21 cellular contexts compared by ENCODE assay signal in the genomic region with DNA sequence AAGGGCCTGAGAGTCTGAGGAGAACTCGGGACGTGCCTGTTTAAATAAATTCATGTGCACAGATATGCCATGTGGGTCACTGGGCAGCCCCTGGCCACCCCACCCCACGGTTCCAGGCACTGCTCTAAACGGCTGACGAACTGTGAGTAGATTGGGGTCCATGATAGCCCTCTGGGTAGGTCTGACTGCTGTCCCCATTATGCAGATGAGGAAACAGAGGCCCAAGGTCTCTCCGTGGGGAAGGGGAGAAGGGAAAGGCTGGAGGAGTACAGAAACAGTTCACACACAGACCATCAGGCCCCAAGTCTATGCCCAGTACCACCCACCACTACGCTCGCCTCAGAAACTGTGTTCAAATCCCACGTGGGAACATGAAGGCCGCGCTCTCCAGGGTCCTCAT. TPM values are rescaled to one million over a fixed set of nuclear protein-coding genes. Genes with fewer than 3 reads are reported as not detected.
DNase-seq lines count a peak whose midpoint lies in the region; ATAC-seq and TF ChIP-seq lines count a peak whose summit lies in the region.
"Had no signal": no experiment of that assay in that cellular context is flagged by ENCODE, and none has a peak within 500 bp of the region (broad histone marks: within the 10 kb centered on the region; RNA-seq: fewer than 3 reads in every experiment).

No MANE protein-coding gene starts in this region.

- H2BK15ac ChIP-seq in neuronal stem cell (ENCODE audit: low read length) = no peak overlapping the region

- H3K14ac ChIP-seq in neuronal stem cell (ENCODE audit: low read length) = no peak overlapping the region

- H4K8ac ChIP-seq in neuronal stem cell (ENCODE audit: low read depth, low read length) = no peak overlapping the region

- peak overlapping the region; percentile 82 to 100 (median 98) for H3K4me2 ChIP-seq in BLaER1 treated with 17β-estradiol and CSF1 and Interleukin-3, amounts not matched to agents 10 nM and 100 nM
- no peak overlapping the region for H3K4me2 ChIP-seq in neuronal stem cell (ENCODE audit: insufficient read depth, low read length, poor library complexity, severe bottlenecking)

- H3K79me1 ChIP-seq in neuronal stem cell (ENCODE audit: low read depth, low read length) = peaks cover 44% of the 10 kb centered on the region

- H3K27me3 ChIP-seq in BLaER1 treated with 17β-estradiol and CSF1 and Interleukin-3, amounts not matched to agents 10 nM and 100 nM = no peaks in the 10 kb centered on the region
- H3K27me3 ChIP-seq in HUES6 (ENCODE audit: control insufficient read depth, insufficient read depth, low read length) = no peaks in the 10 kb centered on the region
- no peaks in the 10 kb centered on the region for H3K27me3 ChIP-seq in esophagus muscularis mucosa
- H3K27me3 ChIP-seq in neuronal stem cell (ENCODE audit: control insufficient read depth in 3 of 3, insufficient read depth in 3 of 3, low read depth in 1 of 3, low read length in 3 of 3) = no peaks in the 10 kb centered on the region
- no peaks in the 10 kb centered on the region for H3K27me3 ChIP-seq in gastrocnemius medialis
- no peaks in the 10 kb centered on the region for H3K27me3 ChIP-seq in Peyer's patch

- H2AFZ ChIP-seq in neuronal stem cell (ENCODE audit: low read length) = no peak overlapping the region
- H2AFZ ChIP-seq: GM23248 had no signal

- peak overlapping the region in 9 of 11 experiments; percentile 2 to 79 (median 57); a peak in 11 of 22 replicates for H3K9ac ChIP-seq in BLaER1 treated with 17β-estradiol and CSF1 and Interleukin-3, amounts not matched to agents 10 nM and 100 nM
- H3K9ac ChIP-seq in HUES6 (ENCODE audit: low read length) = peak overlapping the region; percentile 35
- H3K9ac ChIP-seq in neuronal stem cell (ENCODE audit: low read depth, low read length, poor library complexity) = no peak overlapping the region
- H3K9ac ChIP-seq: GM23248 had no signal

- H3K23ac ChIP-seq in neuronal stem cell (ENCODE audit: low read depth, low read length, poor library complexity) = peak overlapping the region; percentile 46

- H4K20me1 ChIP-seq in BLaER1 treated with 17β-estradiol and CSF1 and Interleukin-3, amounts not matched to agents 10 nM and 100 nM = peaks cover 74 to 98% (median 95%) of the 10 kb centered on the region in 11 experiments

- no peak overlapping the region for H2AK5ac ChIP-seq in neuronal stem cell (ENCODE audit: low read depth, low read length)

- no peak overlapping the region for H3K4ac ChIP-seq in neuronal stem cell (ENCODE audit: low read length)

- no peak overlapping the region for H2BK120ac ChIP-seq in neuronal stem cell (ENCODE audit: low read depth, low read length)

- TF ChIP-seq POLR2A in esophagus muscularis mucosa (IDR thresholded peaks at IDR 0.05; ENCODE audit: low read depth) (no peak), GM18505 (IDR thresholded peaks at IDR 0.05; ENCODE audit: borderline replicate concordance, extremely low read depth, insufficient read depth, insufficient read length) (no peak), gastrocnemius medialis (IDR thresholded peaks at IDR 0.05) (no peak), Peyer's patch (IDR thresholded peaks at IDR 0.05) (no peak)

- TF ChIP-seq CTCF in esophagus muscularis mucosa (IDR thresholded peaks at IDR 0.05) (no peak), gastrocnemius medialis (IDR thresholded peaks at IDR 0.05 in 4 of 5, conservative IDR thresholded peaks at IDR 0.05 in 1 of 5) (no peak), Peyer's patch (IDR thresholded peaks at IDR 0.05) (no peak)

- 73% methylated on average over 11 of the region's 11 CpGs for WGBS in esophagus muscularis mucosa
- WGBS in neuronal stem cell (ENCODE audit: extremely low coverage in 2 of 2, insufficient read length in 2 of 2, insufficient replicate concordance in 1 of 2), 2 donors = no CpG with 5 or more reads among the region's 11 CpGs

- in situ Hi-C loops in gastrocnemius medialis (cut with MboI; ENCODE audit: low sequenced_read_pairs in 4 of 4) = no loop called here

- peaks cover 77 to 96% (median 93%) of the 10 kb centered on the region in 10 experiments for H3K4me1 ChIP-seq in BLaER1 treated with 17β-estradiol and CSF1 and Interleukin-3, amounts not matched to agents 10 nM and 100 nM
- H3K4me1 ChIP-seq in HUES6 (ENCODE audit: control insufficient read depth, insufficient read depth, low read length) (peaks cover 51% of the 10 kb centered on the region), esophagus muscularis mucosa (peaks cover 79 to 90% (median 87%) of the 10 kb centered on the region in 4 donors), neuronal stem cell (ENCODE audit: control insufficient read depth in 2 of 2, insufficient read depth in 1 of 2, low read depth in 1 of 2, low read length in 2 of 2) (peaks cover 20 to 35% of the 10 kb centered on the region in 2 donors), gastrocnemius medialis (peaks cover 51 to 57% of the 10 kb centered on the region in 2 donors), Peyer's patch (peaks cover 9 to 75% (median 26%) of the 10 kb centered on the region in 4 donors)

- no peak overlapping the region for H2BK5ac ChIP-seq in neuronal stem cell (ENCODE audit: low read length)

- no peak for TF ChIP-seq EP300 in esophagus muscularis mucosa (IDR thresholded peaks at IDR 0.05)

- no peak for ATAC-seq in GM18505 (IDR thresholded peaks at IDR 0.05; ENCODE audit: unreplicated experiment)
- no peak for ATAC-seq in gastrocnemius medialis
- ATAC-seq: activated T-cell treated with anti-CD3 and anti-CD28 coated beads, Interleukin-2, amount 50 U/mL, for 4 hours; T-cell had no signal

- peaks cover 10 to 37% (median 20%) of the 10 kb centered on the region in 11 experiments for H3K36me3 ChIP-seq in BLaER1 treated with 17β-estradiol and CSF1 and Interleukin-3, amounts not matched to agents 10 nM and 100 nM
- peaks cover 14% of the 10 kb centered on the region for H3K36me3 ChIP-seq in HUES6 (ENCODE audit: control insufficient read depth, insufficient read depth, low read length)
- peaks cover 2 to 19% (median 15%) of the 10 kb centered on the region in 4 donors for H3K36me3 ChIP-seq in esophagus muscularis mucosa
- peaks cover 10 to 37% of the 10 kb centered on the region in 2 donors for H3K36me3 ChIP-seq in neuronal stem cell (replicated peaks in 1 of 2; ENCODE audit: control insufficient read depth in 2 of 2, insufficient read depth in 2 of 2, low read length in 2 of 2)
- H3K36me3 ChIP-seq in gastrocnemius medialis = no peaks in the 10 kb centered on the region
- H3K36me3 ChIP-seq in Peyer's patch = peaks cover 0 to 16% (median 0%) of the 10 kb centered on the region in 3 donors

- peak overlapping the region in 7 of 11 experiments; percentile 15 to 82 (median 74); a peak in 10 of 22 replicates for H3K27ac ChIP-seq in BLaER1 treated with 17β-estradiol and CSF1 and Interleukin-3, amounts not matched to agents 10 nM and 100 nM
- H3K27ac ChIP-seq in HUES6 (ENCODE audit: low read depth, low read length) = no peak overlapping the region
- peak overlapping the region; percentile 81 to 87 (median 84) for H3K27ac ChIP-seq in esophagus muscularis mucosa (replicated peaks in 1 of 4)
- H3K27ac ChIP-seq in neuronal stem cell (replicated peaks; ENCODE audit: low read length) = peak overlapping the region; percentile 36
- H3K27ac ChIP-seq in gastrocnemius medialis = peak overlapping the region in 1 of 4 donors; percentile 23
- H3K27ac ChIP-seq in Peyer's patch = peak overlapping the region in 1 of 4 donors; percentile 4
- H3K27ac ChIP-seq: GM23248 had no signal

- peak overlapping the region; percentile 72 for H3K18ac ChIP-seq in neuronal stem cell (ENCODE audit: low read length)

- H4K91ac ChIP-seq in neuronal stem cell (ENCODE audit: low read depth, low read length, poor library complexity) = no peak overlapping the region

- peak overlapping the region in 3 of 10 experiments; percentile 3 to 34 (median 16); a peak in 4 of 20 replicates for H3K4me3 ChIP-seq in BLaER1 treated with 17β-estradiol and CSF1 and Interleukin-3, amounts not matched to agents 10 nM and 100 nM
- no peak overlapping the region for H3K4me3 ChIP-seq in HUES6 (ENCODE audit: low read depth, low read length)
- no peak overlapping the region for H3K4me3 ChIP-seq in esophagus muscularis mucosa
- no peak overlapping the region for H3K4me3 ChIP-seq in neuronal stem cell (ENCODE audit: low read length in 2 of 2)
- no peak overlapping the region for H3K4me3 ChIP-seq in gastrocnemius medialis
- no peak overlapping the region for H3K4me3 ChIP-seq in Peyer's patch
- H3K4me3 ChIP-seq: GM23248 had no signal

- peak overlapping the region; percentile 50 for H2BK12ac ChIP-seq in neuronal stem cell (ENCODE audit: low read length)

- no peak for DNase-seq in esophagus muscularis mucosa (ENCODE audit: extremely low spot score)
- no peak for DNase-seq in neuronal stem cell (ENCODE audit: low spot score)
- no peak for DNase-seq in gastrocnemius medialis
- no peak for DNase-seq in Peyer's patch
- no peak for DNase-seq in DMS79 (lab: John Stamatoyannopoulos, UW)
- DNase-seq: activated CD4-positive, alpha-beta T cell treated with anti-CD3 and anti-CD28 coated beads, Interleukin-2, amount 50 U/mL, for 48 hours; activated naive CD4-positive, alpha-beta T cell treated with anti-CD3 and anti-CD28 coated beads, Interleukin-2, amount 10 ng/mL, durations not matched to agents 7 days and 5 days; activated T-cell treated with anti-CD3 and anti-CD28 coated beads, Interleukin-2, amount 50 U/mL, for 4 hours; foreskin fibroblast; GM23248; kidney; NCI-H1417; NCI-H2171; NCI-H526 treated with DMSO at 0.1 percent for 48 hours; nucleus accumbens; retina; SHP77 treated with DMSO at 0.1 percent for 48 hours; T-cell had no signal

- intact Hi-C loops in esophagus muscularis mucosa (cut with DNase I) (no loop called here), gastrocnemius medialis (cut with DNase I; ENCODE audit: low total_unique reads) (loop anchor here (5.0 to 10.0 kb wide), 2 partner anchors 35 to 1688 kb away; partner anchors contain the start of gene ZNF444)

- H3K9me3 ChIP-seq in BLaER1 treated with 17β-estradiol and CSF1 and Interleukin-3, amounts not matched to agents 10 nM and 100 nM (replicated peaks in 1 of 11) = no peaks in the 10 kb centered on the region
- H3K9me3 ChIP-seq in HUES6 (ENCODE audit: control insufficient read depth, insufficient read depth, low read depth, low read length) (no peaks in the 10 kb centered on the region), esophagus muscularis mucosa (no peaks in the 10 kb centered on the region), neuronal stem cell (replicated peaks in 1 of 2; ENCODE audit: control insufficient read depth in 2 of 2, insufficient read depth in 1 of 2, low read depth in 1 of 2, low read length in 2 of 2) (peaks cover 2 to 3% of the 10 kb centered on the region in 2 donors), gastrocnemius medialis (no peaks in the 10 kb centered on the region), Peyer's patch (no peaks in the 10 kb centered on the region)

RNA-seq across cellular contexts. Expression of gene ZNF787, which starts 14.1 kb away (rescaled TPM):
- 10 to 100 TPM; 15.0 to 34.2 (median 28.4) TPM for total RNA-seq in esophagus muscularis mucosa
- polyA plus RNA-seq in neuronal stem cell (2013, experiment 1 of 2) = 37.4 TPM
- 36.2 TPM for polyA plus RNA-seq in neuronal stem cell (2013, experiment 2 of 2)
- total RNA-seq in gastrocnemius medialis = 10 to 100 TPM; 16.7 to 43.0 (median 26.5) TPM
- 10 to 100 TPM; 19.0 to 42.1 (median 26.9) TPM for total RNA-seq in Peyer's patch

RNA-seq across cellular contexts. Expression of gene ZNF444, which starts 34.1 kb away (rescaled TPM):
- total RNA-seq in esophagus muscularis mucosa (10 to 100 TPM; 32.0 to 78.2 (median 52.1) TPM), gastrocnemius medialis (10 to 100 TPM; 16.4 to 38.9 (median 24.9) TPM), Peyer's patch (10 to 100 TPM; 22.1 to 49.9 (median 33.2) TPM)
- 37.6 TPM for polyA plus RNA-seq in neuronal stem cell (2013, experiment 1 of 2)
- 37.2 TPM for polyA plus RNA-seq in neuronal stem cell (2013, experiment 2 of 2)
